In genomic region chr4:71445819-71446218, GRCh38 we compare ENCODE assay signal across 18 cellular contexts.
"Had no signal": no experiment of that assay in that cellular context is flagged by ENCODE, and none has a peak within 500 bp of the region (broad histone marks: within the 10 kb centered on the region; RNA-seq: fewer than 3 reads in every experiment).

No MANE protein-coding gene starts in this region.

- DNase-seq: activated CD4-positive, alpha-beta T cell treated with anti-CD3 and anti-CD28 coated beads, Interleukin-2, amount 10 ng/mL, durations not matched to agents 7 days and 5 days; activated CD4-positive, CD25-positive, alpha-beta regulatory T cell; activated CD8-positive, alpha-beta memory T cell treated with anti-CD3 and anti-CD28 coated beads, Interleukin-2, amount 50 U/mL, for 48 hours; activated effector memory CD4-positive, alpha-beta T cell treated with anti-CD3 and anti-CD28 coated beads, Interleukin-2, amount 50 U/mL, for 16 hours; activated T-cell treated with anti-CD3 and anti-CD28 coated beads, Interleukin-2, amount 50 U/mL, for 48 hours; effector CD4-positive, alpha-beta T cell; gastrocnemius medialis; head of caudate nucleus; naive thymus-derived CD8-positive, alpha-beta T cell; ovary; stimulated activated CD4-positive, alpha-beta T cell treated with anti-CD3 and anti-CD28 coated beads, Interleukin-4, amount 100 ng/mL, for 24 hours; stomach; T1000 had no signal

- H3K4me2 ChIP-seq: smooth muscle cell had no signal

- ATAC-seq: esophagus mucosa; gastrocnemius medialis; naive thymus-derived CD8-positive, alpha-beta T cell; sciatic nerve; stimulated activated effector memory CD8-positive, alpha-beta T cell treated with anti-CD3 and anti-CD28 coated beads, Interleukin-12 subunit alpha, Interleukin-12 subunit beta, amount 100 ng/mL, for 72 hours had no signal

- H3K27ac ChIP-seq: breast epithelium, gastrocnemius medialis, ovary, stomach had no signal

- H3K27me3 ChIP-seq: breast epithelium, gastrocnemius medialis, ovary, stomach had no signal

- H3K4me1 ChIP-seq: breast epithelium had no signal

- H3K36me3 ChIP-seq: breast epithelium, gastrocnemius medialis, ovary, stomach had no signal

- H3K4me3 ChIP-seq: breast epithelium, gastrocnemius medialis, ovary, smooth muscle cell, stomach had no signal

- H3K9me3 ChIP-seq: breast epithelium, gastrocnemius medialis, ovary, stomach had no signal
